ENCODE assay signal across 1 cellular context in the genomic region with DNA sequence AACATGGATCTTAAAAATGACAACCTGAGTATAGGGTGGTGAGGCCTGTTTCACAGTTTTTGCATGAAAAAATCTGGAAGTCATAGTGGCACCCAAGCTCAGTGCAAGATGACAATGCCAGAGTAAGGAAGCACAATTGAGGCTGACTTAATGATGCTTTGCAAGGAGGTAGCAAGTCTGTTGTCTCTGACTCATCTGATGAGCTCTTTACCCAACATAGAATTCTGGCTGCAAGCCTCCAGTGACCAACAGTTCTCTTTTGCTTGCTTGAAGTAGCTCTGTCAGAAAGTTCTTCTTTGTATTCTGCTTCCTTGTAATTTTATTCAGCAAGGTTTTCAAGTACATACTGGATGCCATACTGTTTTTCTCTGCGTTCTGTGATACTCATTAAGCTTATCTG.
TF ChIP-seq lines count a peak whose summit lies in the region.

No MANE protein-coding gene starts in this region.

TF ChIP-seq in IMR-90, 13 proteins besides CTCF, POLR2A, EP300 and RAD21 (continued from another document):
- TF ChIP-seq, protein P1, sequence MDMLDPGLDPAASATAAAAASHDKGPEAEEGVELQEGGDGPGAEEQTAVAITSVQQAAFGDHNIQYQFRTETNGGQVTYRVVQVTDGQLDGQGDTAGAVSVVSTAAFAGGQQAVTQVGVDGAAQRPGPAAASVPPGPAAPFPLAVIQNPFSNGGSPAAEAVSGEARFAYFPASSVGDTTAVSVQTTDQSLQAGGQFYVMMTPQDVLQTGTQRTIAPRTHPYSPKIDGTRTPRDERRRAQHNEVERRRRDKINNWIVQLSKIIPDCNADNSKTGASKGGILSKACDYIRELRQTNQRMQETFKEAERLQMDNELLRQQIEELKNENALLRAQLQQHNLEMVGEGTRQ (IDR thresholded peaks at IDR 0.05; ENCODE audit: low read depth, low read length): no peak
- TF ChIP-seq MXI1 (IDR thresholded peaks at IDR 0.05; ENCODE audit: borderline replicate concordance, low read depth, low read length) (no peak), RFX5 (IDR thresholded peaks at IDR 0.05; ENCODE audit: low read depth, low read length) (no peak), CHD1 (IDR thresholded peaks at IDR 0.05; ENCODE audit: low read depth, low read length) (no peak), MAZ (IDR thresholded peaks at IDR 0.05; ENCODE audit: borderline replicate concordance, low read depth, low read length) (no peak), NFE2L2 (IDR thresholded peaks at IDR 0.05; ENCODE audit: low read depth, low read length) (no peak), FOS (IDR thresholded peaks at IDR 0.05; ENCODE audit: low read depth, low read length) (no peak)
